ENCODE assay signal across 29 cellular contexts in genomic region chr5:180306796-180307195, GRCh38.
"Had no signal": no experiment of that assay in that cellular context is flagged by ENCODE, and none has a peak within 500 bp of the region (broad histone marks: within the 10 kb centered on the region; RNA-seq: fewer than 3 reads in every experiment).

No MANE protein-coding gene starts in this region.

- FAIRE-seq: small intestine, urothelium cell line had no signal

- H3K27ac ChIP-seq: neutrophil, ovary, parathyroid adenoma, psoas muscle, right lobe of liver, sigmoid colon, stomach, thoracic aorta, thyroid gland, tibial nerve, upper lobe of left lung, vagina had no signal

- H3K4me1 ChIP-seq: parathyroid adenoma, psoas muscle, right lobe of liver, sigmoid colon, stomach, thyroid gland, tibial nerve, upper lobe of left lung, vagina had no signal

- H3K4me3 ChIP-seq: ovary, psoas muscle, right lobe of liver, sigmoid colon, stomach, thoracic aorta, thyroid gland, tibial nerve, upper lobe of left lung, vagina had no signal

- H3K4me3 Mint-ChIP-seq: natural killer cell treated with Interleukin-12 subunit alpha and Interleukin-12 subunit beta and Interleukin-15 and Interleukin-18, amount 100 ng/mL, for 72 hours; nephron progenitor cell; neural crest cell; stimulated activated effector memory CD8-positive, alpha-beta T cell treated with anti-CD3 and anti-CD28 coated beads, Interleukin-12 subunit alpha, Interleukin-12 subunit beta, amount 100 ng/mL, for 72 hours; stimulated activated naive B cell treated with anti-CD40 and anti-IgM and Interleukin-4, amounts not matched to agents 10 μg/mL and 1 μg/mL and 100 μg/mL, for 72 hours; stimulated activated naive CD8-positive, alpha-beta T cell treated with anti-CD3 and anti-CD28 coated beads, Interleukin-15, Interleukin-2, amounts not matched to agents 100 ng/mL and 50 ng/mL, for 24 hours had no signal

- H3K36me3 ChIP-seq: neutrophil, ovary, right lobe of liver, thoracic aorta, thyroid gland had no signal

- ATAC-seq: natural killer cell treated with Interleukin-12 subunit alpha and Interleukin-12 subunit beta and Interleukin-15 and Interleukin-18, amount 100 ng/mL, for 72 hours; psoas muscle; right lobe of liver; stimulated activated effector memory CD8-positive, alpha-beta T cell treated with anti-CD3 and anti-CD28 coated beads, Interleukin-12 subunit alpha, Interleukin-12 subunit beta, amount 100 ng/mL, for 72 hours; stimulated activated naive B cell treated with anti-CD40 and anti-IgM and Interleukin-4, amounts not matched to agents 10 μg/mL and 1 μg/mL and 100 μg/mL, for 72 hours had no signal

- H3K27me3 ChIP-seq: ovary, right lobe of liver, sigmoid colon, stomach, thyroid gland, tibial nerve, upper lobe of left lung, vagina had no signal

- H3K36me3 Mint-ChIP-seq: natural killer cell treated with Interleukin-12 subunit alpha and Interleukin-12 subunit beta and Interleukin-15 and Interleukin-18, amount 100 ng/mL, for 72 hours; stimulated activated effector memory CD8-positive, alpha-beta T cell treated with anti-CD3 and anti-CD28 coated beads, Interleukin-12 subunit alpha, Interleukin-12 subunit beta, amount 100 ng/mL, for 72 hours; stimulated activated naive B cell treated with anti-CD40 and anti-IgM and Interleukin-4, amounts not matched to agents 10 μg/mL and 1 μg/mL and 100 μg/mL, for 72 hours had no signal

- H3K4me1 Mint-ChIP-seq: neural crest cell; stimulated activated effector memory CD8-positive, alpha-beta T cell treated with anti-CD3 and anti-CD28 coated beads, Interleukin-12 subunit alpha, Interleukin-12 subunit beta, amount 100 ng/mL, for 72 hours; stimulated activated naive B cell treated with anti-CD40 and anti-IgM and Interleukin-4, amounts not matched to agents 10 μg/mL and 1 μg/mL and 100 μg/mL, for 72 hours had no signal

- H3K27me3 Mint-ChIP-seq: progenitor cell of endocrine pancreas had no signal

- H3K9me3 Mint-ChIP-seq: natural killer cell treated with Interleukin-12 subunit alpha and Interleukin-12 subunit beta and Interleukin-15 and Interleukin-18, amount 100 ng/mL, for 72 hours; nephron progenitor cell; neural crest cell; stimulated activated effector memory CD8-positive, alpha-beta T cell treated with anti-CD3 and anti-CD28 coated beads, Interleukin-12 subunit alpha, Interleukin-12 subunit beta, amount 100 ng/mL, for 72 hours; stimulated activated naive B cell treated with anti-CD40 and anti-IgM and Interleukin-4, amounts not matched to agents 10 μg/mL and 1 μg/mL and 100 μg/mL, for 72 hours; stimulated activated naive CD8-positive, alpha-beta T cell treated with anti-CD3 and anti-CD28 coated beads, Interleukin-15, Interleukin-2, amounts not matched to agents 100 ng/mL and 50 ng/mL, for 24 hours had no signal

- H3K27ac Mint-ChIP-seq: natural killer cell treated with Interleukin-12 subunit alpha and Interleukin-12 subunit beta and Interleukin-15 and Interleukin-18, amount 100 ng/mL, for 72 hours; nephron progenitor cell; progenitor cell of endocrine pancreas; stimulated activated effector memory CD8-positive, alpha-beta T cell treated with anti-CD3 and anti-CD28 coated beads, Interleukin-12 subunit alpha, Interleukin-12 subunit beta, amount 100 ng/mL, for 72 hours; stimulated activated naive B cell treated with anti-CD40 and anti-IgM and Interleukin-4, amounts not matched to agents 10 μg/mL and 1 μg/mL and 100 μg/mL, for 72 hours; stimulated activated naive CD8-positive, alpha-beta T cell treated with anti-CD3 and anti-CD28 coated beads, Interleukin-15, Interleukin-2, amounts not matched to agents 100 ng/mL and 50 ng/mL, for 24 hours had no signal

- H3K9ac ChIP-seq: parathyroid adenoma had no signal

- H3K9me3 ChIP-seq: neutrophil, ovary, psoas muscle, right lobe of liver, sigmoid colon, stomach, thoracic aorta, thyroid gland, tibial nerve, upper lobe of left lung, vagina had no signal

- DNase-seq: nephron progenitor cell; nucleus accumbens; ovary; psoas muscle; right cardiac atrium; right lobe of liver; sigmoid colon; small intestine; stimulated activated CD4-positive, alpha-beta T cell treated with anti-CD3 and anti-CD28 coated beads, Interleukin-15, amount 100 ng/mL, for 24 hours; stimulated activated CD4-positive, alpha-beta T cell treated with anti-CD3 and anti-CD28 coated beads, Interleukin-2, amount 100 ng/mL, for 24 hours; stimulated activated CD4-positive, alpha-beta T cell treated with anti-CD3 and anti-CD28 coated beads, Interleukin-2, amount 100 ng/mL, for 48 hours; stimulated activated CD4-positive, alpha-beta T cell treated with anti-CD3 and anti-CD28 coated beads, Interleukin-4, amount 100 ng/mL, for 24 hours; stimulated activated naive B cell treated with anti-CD40 and anti-IgM and Interleukin-4, amounts not matched to agents 10 μg/mL and 1 μg/mL and 100 μg/mL, for 72 hours; stimulated activated naive CD4-positive, alpha-beta T cell treated with Interleukin-2 at 50 U/mL for 16 hours; stomach; thyroid gland; trophoblast cell; upper lobe of left lung had no signal
